In the genomic region with DNA sequence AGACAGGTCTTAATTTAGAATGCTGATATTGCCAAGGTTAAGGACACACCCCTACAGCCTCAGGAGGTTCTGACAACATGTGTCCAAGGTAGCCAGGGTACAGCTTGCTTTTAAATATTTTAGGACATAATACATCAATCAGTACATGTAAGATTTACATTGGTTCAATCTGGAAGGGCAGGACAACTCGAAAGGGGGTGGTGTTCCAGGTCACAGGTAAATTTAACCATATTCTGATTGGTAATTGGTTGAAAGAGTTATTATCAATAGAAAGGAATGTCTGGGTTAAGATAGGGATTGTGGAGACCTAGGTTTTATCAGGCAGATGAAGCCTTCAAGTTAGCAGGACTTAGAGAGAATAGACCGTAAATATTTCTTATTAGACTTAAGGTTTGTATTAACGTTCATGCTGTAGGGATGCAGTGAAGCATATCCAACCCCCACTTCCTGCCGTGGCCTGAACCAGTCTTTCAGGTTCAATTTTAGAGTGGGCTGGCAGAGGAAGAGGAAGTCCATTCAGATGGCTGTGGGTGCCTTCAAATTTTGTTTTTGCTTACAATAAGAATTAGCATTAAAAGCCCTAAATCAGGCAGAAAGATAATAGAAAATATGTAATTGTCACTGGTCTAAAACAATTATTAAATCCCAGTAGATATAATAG, we compare ENCODE assay signal across 12 cellular contexts.
A peak's percentile ranks its signal among the peaks of the same experiment; 100 is the strongest.
DNase-seq lines count a peak whose midpoint lies in the region; ATAC-seq and TF ChIP-seq lines count a peak whose summit lies in the region.
"Had no signal": no experiment of that assay in that cellular context is flagged by ENCODE, and none has a peak within 500 bp of the region (broad histone marks: within the 10 kb centered on the region; RNA-seq: fewer than 3 reads in every experiment).

No MANE protein-coding gene starts in this region.

- H3K27me3 ChIP-seq in Peyer's patch (no peaks in the 10 kb centered on the region), left ventricle myocardium inferior (ENCODE audit: low read depth) (no peaks in the 10 kb centered on the region)

- H3K9me3 ChIP-seq in Peyer's patch (no peaks in the 10 kb centered on the region), left ventricle myocardium inferior (replicated peaks) (no peaks in the 10 kb centered on the region)

- H3K27ac Mint-ChIP-seq in osteocyte (ENCODE audit: unreplicated experiment): no peak overlapping the region
- H3K27ac Mint-ChIP-seq in T-helper 2 cell treated with Interferon-gamma antibody and Interleukin-4, amounts not matched to agents 5 μg/mL and 100 μg/mL, for 36 hours: no peak overlapping the region
- H3K27ac Mint-ChIP-seq: brain, nephron had no signal

- intact Hi-C loops in left ventricle myocardium inferior (cut with micrococcal nuclease): no loop called here

- DNase-seq in Peyer's patch: peak in 2 of 3 donors; percentile 50 to 51
- DNase-seq in SIG-M5 treated with dmso at 0.1 percent for 504 hours (lab: John Stamatoyannopoulos, UW; ENCODE audit: unreplicated experiment): no peak
- DNase-seq in osteocyte (ENCODE audit: extremely low spot score, unreplicated experiment): no peak
- no peak for DNase-seq in left ventricle myocardium inferior
- no peak for DNase-seq in T-helper 2 cell treated with Interferon-gamma antibody and Interleukin-4, amounts not matched to agents 5 μg/mL and 100 μg/mL, for 36 hours (ENCODE audit: low spot score)
- DNase-seq: DMS 273 treated with DMSO at 0.1 percent for 48 hours, glutamatergic neuron had no signal

- peaks cover 3% of the 10 kb centered on the region for H3K27me3 Mint-ChIP-seq in osteocyte (ENCODE audit: unreplicated experiment)
- H3K27me3 Mint-ChIP-seq in T-helper 2 cell treated with Interferon-gamma antibody and Interleukin-4, amounts not matched to agents 5 μg/mL and 100 μg/mL, for 36 hours (ENCODE audit: low read depth): no peaks in the 10 kb centered on the region
- H3K27me3 Mint-ChIP-seq: brain had no signal

- no peaks in the 10 kb centered on the region for H3K4me1 Mint-ChIP-seq in osteocyte (ENCODE audit: unreplicated experiment)
- no peaks in the 10 kb centered on the region for H3K4me1 Mint-ChIP-seq in T-helper 2 cell treated with Interferon-gamma antibody and Interleukin-4, amounts not matched to agents 5 μg/mL and 100 μg/mL, for 36 hours (ENCODE audit: low read depth)
- H3K4me1 Mint-ChIP-seq: brain, nephron had no signal

- no peaks in the 10 kb centered on the region for H3K36me3 Mint-ChIP-seq in osteocyte (ENCODE audit: unreplicated experiment)
- H3K36me3 Mint-ChIP-seq in T-helper 2 cell treated with Interferon-gamma antibody and Interleukin-4, amounts not matched to agents 5 μg/mL and 100 μg/mL, for 36 hours (ENCODE audit: low read depth): no peaks in the 10 kb centered on the region
- H3K36me3 Mint-ChIP-seq: brain had no signal

- no peak for TF ChIP-seq POLR2A in Peyer's patch (IDR thresholded peaks at IDR 0.05)

- H3K27ac ChIP-seq in Peyer's patch (no peak overlapping the region), left ventricle myocardium inferior (replicated peaks) (no peak overlapping the region)

- no peaks in the 10 kb centered on the region for H3K4me1 ChIP-seq in Peyer's patch
- H3K4me1 ChIP-seq in left ventricle myocardium inferior: no peaks in the 10 kb centered on the region

- peak; percentile 100 for ATAC-seq in GM18498 (IDR thresholded peaks at IDR 0.05; ENCODE audit: unreplicated experiment)
- ATAC-seq in GM21367 (IDR thresholded peaks at IDR 0.05; ENCODE audit: unreplicated experiment): peak; percentile 99
- ATAC-seq in HG03103 (IDR thresholded peaks at IDR 0.05; ENCODE audit: low read depth, unreplicated experiment): peak; percentile 98

- no peak for TF ChIP-seq CTCF in Peyer's patch (IDR thresholded peaks at IDR 0.05)
- TF ChIP-seq CTCF in osteocyte (IDR thresholded peaks at IDR 0.05): no peak
- TF ChIP-seq CTCF in left ventricle myocardium inferior (IDR thresholded peaks at IDR 0.05; ENCODE audit: borderline replicate concordance): no peak

- H3K36me3 ChIP-seq in Peyer's patch (no peaks in the 10 kb centered on the region), left ventricle myocardium inferior (no peaks in the 10 kb centered on the region)

- no peak overlapping the region for H3K4me3 Mint-ChIP-seq in osteocyte (ENCODE audit: unreplicated experiment)
- no peak overlapping the region for H3K4me3 Mint-ChIP-seq in T-helper 2 cell treated with Interferon-gamma antibody and Interleukin-4, amounts not matched to agents 5 μg/mL and 100 μg/mL, for 36 hours
- H3K4me3 Mint-ChIP-seq: brain, nephron had no signal

- H3K4me3 ChIP-seq in Peyer's patch: peak overlapping the region in 1 of 4 donors; percentile 4
- H3K4me3 ChIP-seq in left ventricle myocardium inferior: no peak overlapping the region

- no peaks in the 10 kb centered on the region for H3K9me3 Mint-ChIP-seq in osteocyte (ENCODE audit: unreplicated experiment)
- no peaks in the 10 kb centered on the region for H3K9me3 Mint-ChIP-seq in T-helper 2 cell treated with Interferon-gamma antibody and Interleukin-4, amounts not matched to agents 5 μg/mL and 100 μg/mL, for 36 hours
- H3K9me3 Mint-ChIP-seq: nephron had no signal

Comparison
In these comparisons a context has a peak if more than half of its experiments do, and no peak if none do; other contexts are left out.
1. DNase-seq: peak in Peyer's patch (2 of 3); none in SIG-M5 treated with dmso at 0.1 percent for 504 hours (single experiment), osteocyte (single experiment), left ventricle myocardium inferior (single experiment) and T-helper 2 cell treated with Interferon-gamma antibody and Interleukin-4, amounts not matched to agents 5 μg/mL and 100 μg/mL, for 36 hours (single experiment).
2. Peak in every context shown above with its lines, with median percentiles within 50 percentile points of each other: ATAC-seq.